ENCODE assay signal across 9 cellular contexts in the genomic region with DNA sequence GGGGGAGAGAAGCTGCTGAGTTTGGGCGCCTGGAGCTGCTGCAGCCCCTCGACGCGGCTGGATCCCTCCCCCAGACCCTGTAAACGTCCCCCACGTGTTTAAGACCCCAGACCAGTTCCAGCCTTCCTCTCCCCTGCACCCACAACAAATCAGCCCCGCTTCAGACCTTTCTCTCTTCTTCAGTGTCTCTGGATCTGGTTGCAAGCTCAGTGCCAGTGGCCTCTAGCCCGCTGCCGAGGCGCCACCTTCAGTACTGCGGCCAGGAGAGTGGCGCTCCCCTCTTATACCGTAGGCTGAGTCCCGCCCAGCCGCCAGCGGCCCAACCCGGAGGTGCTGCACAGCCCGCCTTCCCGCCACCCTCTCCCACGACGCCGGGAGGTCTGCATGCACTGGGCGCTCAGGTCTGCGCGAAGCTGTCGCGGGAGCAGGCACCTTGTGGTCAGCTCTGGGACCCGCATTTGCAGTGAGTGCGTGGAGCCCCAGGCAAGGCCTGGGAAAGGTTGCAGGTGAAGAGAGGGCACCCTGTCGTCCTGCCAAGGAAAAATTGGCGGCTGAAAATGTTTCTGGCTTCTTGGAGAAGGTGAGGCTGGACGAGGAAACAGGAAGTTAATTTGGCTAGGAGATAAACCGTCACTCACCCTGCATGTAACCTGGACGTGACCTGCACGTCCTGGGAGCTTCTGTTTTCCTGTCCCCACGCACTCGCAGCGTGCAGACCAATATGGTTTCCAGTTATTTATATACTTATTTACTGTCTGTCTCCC. TPM values are rescaled to one million over a fixed set of nuclear protein-coding genes. Genes with fewer than 3 reads are reported as not detected.
DNase-seq lines count a peak whose midpoint lies in the region; ATAC-seq, FAIRE-seq and TF ChIP-seq lines count a peak whose summit lies in the region.
"Had no signal": no experiment of that assay in that cellular context is flagged by ENCODE, and none has a peak within 500 bp of the region (broad histone marks: within the 10 kb centered on the region; RNA-seq: fewer than 3 reads in every experiment).

Gene C2CD4B (minus strand): TSS at position 257 of the 764 bp plus-strand sequence. CDS start 301 bp downstream, outside the sequence.

- CTCF ChIA-PET in GM10248 (lab: Yijun Ruan, JAX) (interaction anchor here (1.3 kb wide), 1 partner anchor 11 kb away, joined by 4 read pairs; no protein-coding TSS in a partner anchor), H1 (lab: Charles Lee; ENCODE audit: partially characterized antibody) (interaction anchor here (0.7 to 1.5 kb wide), 9 partner anchors 9 to 142 kb away, joined by 3 to 7 read pairs (median 3); no protein-coding TSS in a partner anchor)

- no peak for FAIRE-seq in H1 (lab: Jason Lieb, UNC)

- no peak within 1 kb of the TSS for H4K5ac ChIP-seq in H1 (ENCODE audit: insufficient read length, low read depth, low read length)

- intact Hi-C loops in transverse colon (cut with DNase I; ENCODE audit: low total_unique reads): no loop called here

- no peak within 1 kb of the TSS for H3K14ac ChIP-seq in H1 (ENCODE audit: insufficient read length)

- H3K27me3 ChIP-seq in H1 (replicated peaks in 1 of 4; ENCODE audit: control insufficient read depth in 3 of 4, extremely low read depth in 1 of 4, insufficient read depth in 3 of 4, low read length in 3 of 4) (peaks cover 18 to 52% (median 39%) of the 10 kb centered on the region in 4 experiments), mucosa of rectum (ENCODE audit: control insufficient read depth in 2 of 2, insufficient read depth in 2 of 2, low read length in 2 of 2) (peaks cover 0 to 6% of the 10 kb centered on the region in 2 donors), transverse colon (peaks cover 70% of the 10 kb centered on the region)

- H2BK20ac ChIP-seq in H1 (ENCODE audit: low read length): no peak within 1 kb of the TSS

- peak within 1 kb of the TSS; percentile 87; the same call in 1 of the 2 replicates for H4K8ac ChIP-seq in H1 (ENCODE audit: extremely low read depth, insufficient read depth, low read length)

- H3K4me2 ChIP-seq in H1 (ENCODE audit: insufficient read depth in 1 of 2, low read depth in 2 of 2, low read length in 2 of 2): peak within 1 kb of the TSS; percentile 82 to 86

- H3K23me2 ChIP-seq in H1 (ENCODE audit: low read depth, low read length): peaks cover 14% of the 10 kb centered on the region; the same call in 1 of the 2 replicates

- peak within 1 kb of the TSS; percentile 11 for H4K91ac ChIP-seq in H1 (replicated peaks; ENCODE audit: insufficient read length, low read length)

- H3K79me1 ChIP-seq in H1 (ENCODE audit: low read depth, low read length): no peaks in the 10 kb centered on the region

- no peak within 1 kb of the TSS for H2BK12ac ChIP-seq in H1 (ENCODE audit: low read depth, low read length)

- 23% methylated on average over 38 of the region's 38 CpGs; no CpG with 5 or more reads in 1 of the 2 experiments for WGBS in H1 (ENCODE audit: extremely low coverage in 1 of 2, insufficient coverage in 1 of 2, insufficient read length in 1 of 2, insufficient replicate concordance in 2 of 2, low coverage in 1 of 2, low lambda C conversion rate in 2 of 2, missing lambda C conversion rate in 1 of 2), 2 experiments
- 31 to 39% methylated on average over 7 to 38 of the region's 38 CpGs for WGBS in transverse colon (ENCODE audit: low coverage in 1 of 2), 2 donors

- H3K18ac ChIP-seq in H1 (ENCODE audit: extremely low read depth, low read length): no peak within 1 kb of the TSS; the same call in 1 of the 2 replicates

- H3K27ac ChIP-seq in H1 (ENCODE audit: low read depth, low read length) (no peak within 1 kb of the TSS), mucosa of rectum (ENCODE audit: low read depth in 2 of 2, low read length in 2 of 2) (no peak within 1 kb of the TSS), transverse colon (peak within 1 kb of the TSS; percentile 16 to 61 (median 34))

- TF ChIP-seq POLR2A in H1 (IDR thresholded peaks at IDR 0.05; ENCODE audit: control extremely low read depth in 1 of 2, low read depth in 2 of 2, low read length in 2 of 2) (peak; percentile 49 to 79), transverse colon (IDR thresholded peaks at IDR 0.05) (peak; percentile 72)

- H3K23ac ChIP-seq in H1 (ENCODE audit: insufficient read length): no peak within 1 kb of the TSS

- H3K4ac ChIP-seq in H1 (replicated peaks; ENCODE audit: insufficient read length, low read depth, low read length): no peak within 1 kb of the TSS

- H3K27me3 Mint-ChIP-seq in T-helper 2 cell treated with Interferon-gamma antibody and Interleukin-4, amounts not matched to agents 5 μg/mL and 100 μg/mL, for 36 hours (ENCODE audit: low read depth): peaks cover 75% of the 10 kb centered on the region

- H3K27ac Mint-ChIP-seq in T-helper 2 cell treated with Interferon-gamma antibody and Interleukin-4, amounts not matched to agents 5 μg/mL and 100 μg/mL, for 36 hours: no peak within 1 kb of the TSS

- peaks cover 6% of the 10 kb centered on the region for H3K4me1 Mint-ChIP-seq in T-helper 2 cell treated with Interferon-gamma antibody and Interleukin-4, amounts not matched to agents 5 μg/mL and 100 μg/mL, for 36 hours (ENCODE audit: low read depth)

- DNase-seq in GM10248 (ENCODE audit: extremely low spot score) (peak; percentile 10), H1 (ENCODE audit: low read depth in 1 of 2, low spot score in 2 of 2) (peak in 1 of 2 experiments; percentile 85), transverse colon (peak; percentile 72), GM19238 (ENCODE audit: insufficient read length, low spot score) (no peak)
- no peak for DNase-seq in T-helper 2 cell treated with Interferon-gamma antibody and Interleukin-4, amounts not matched to agents 5 μg/mL and 100 μg/mL, for 36 hours (ENCODE audit: low spot score)

- H3K9me3 Mint-ChIP-seq in T-helper 2 cell treated with Interferon-gamma antibody and Interleukin-4, amounts not matched to agents 5 μg/mL and 100 μg/mL, for 36 hours: no peaks in the 10 kb centered on the region

- H3K4me3 ChIP-seq in H1 (ENCODE audit: extremely low read depth in 1 of 4, insufficient read depth in 2 of 4, low read depth in 3 of 4, low read length in 4 of 4): peak within 1 kb of the TSS; percentile 28 to 61 (median 38)
- H3K4me3 ChIP-seq in mucosa of rectum (ENCODE audit: low read length in 2 of 2): peak within 1 kb of the TSS; percentile 53 to 65
- H3K4me3 ChIP-seq in transverse colon: peak within 1 kb of the TSS in 3 of 4 donors; percentile 38 to 59 (median 45)

- H3K56ac ChIP-seq in H1 (replicated peaks; ENCODE audit: insufficient read length, low read depth, low read length): no peak within 1 kb of the TSS

- no peak; a peak in 1 of 4 replicates for TF ChIP-seq RAD21 in H1 (IDR thresholded peaks at IDR 0.05 in 1 of 2, conservative IDR thresholded peaks at IDR 0.05 in 1 of 2; ENCODE audit: low read depth in 2 of 2, low read length in 2 of 2)

- in situ Hi-C loops in transverse colon (cut with MboI; ENCODE audit: low pct_ligation_motif_present in 1 of 4, low pct_unique_long_range_greater_than_20kb in 1 of 4, low sequenced_read_pairs in 3 of 4): no loop called here

- no peaks in the 10 kb centered on the region for H3K36me3 Mint-ChIP-seq in T-helper 2 cell treated with Interferon-gamma antibody and Interleukin-4, amounts not matched to agents 5 μg/mL and 100 μg/mL, for 36 hours (ENCODE audit: low read depth)

- no peaks in the 10 kb centered on the region for H3K36me3 ChIP-seq in H1 (ENCODE audit: control insufficient read depth in 2 of 4, insufficient read depth in 4 of 4, low read length in 3 of 4)
- H3K36me3 ChIP-seq in mucosa of rectum (ENCODE audit: control insufficient read depth in 2 of 2, insufficient read depth in 2 of 2, low read length in 2 of 2): no peaks in the 10 kb centered on the region
- no peaks in the 10 kb centered on the region for H3K36me3 ChIP-seq in transverse colon

- no peaks in the 10 kb centered on the region for H4K20me1 ChIP-seq in H1 (replicated peaks in 1 of 2; ENCODE audit: control insufficient read depth in 1 of 2, insufficient read depth in 2 of 2, low read length in 2 of 2)

- no peak within 1 kb of the TSS for H2AK5ac ChIP-seq in H1 (ENCODE audit: low read depth, low read length)

- H3K9ac ChIP-seq in H1 (replicated peaks in 1 of 4; ENCODE audit: extremely low read depth in 1 of 4, low read depth in 3 of 4, low read length in 3 of 4): no peak within 1 kb of the TSS
- peak within 1 kb of the TSS in 1 of 2 donors; percentile 47 for H3K9ac ChIP-seq in mucosa of rectum (ENCODE audit: low read depth in 1 of 2, low read length in 2 of 2)

- TF ChIP-seq CTCF in GM10248 (IDR thresholded peaks at IDR 0.05; ENCODE audit: control extremely low read depth, extremely low read depth, low read depth, missing control alignments): no peak
- peak in 2 of 3 experiments; percentile 0 to 1; a peak in 2 of 4 replicates for TF ChIP-seq CTCF in H1 (IDR thresholded peaks at IDR 0.05; ENCODE audit: control extremely low read depth in 1 of 3, insufficient read depth in 1 of 3, low read depth in 1 of 3, low read length in 3 of 3)
- peak in 2 of 5 experiments; percentile 9 to 19 for TF ChIP-seq CTCF in transverse colon (IDR thresholded peaks at IDR 0.05)

- H2AFZ ChIP-seq in H1 (ENCODE audit: low read length): peak within 1 kb of the TSS; percentile 63

- peaks cover 2 to 5% (median 4%) of the 10 kb centered on the region in 4 experiments; a peak in 6 of 7 replicates for H3K4me1 ChIP-seq in H1 (replicated peaks in 1 of 4; ENCODE audit: control insufficient read depth in 3 of 4, insufficient read depth in 4 of 4, low read length in 3 of 4)
- H3K4me1 ChIP-seq in mucosa of rectum (ENCODE audit: control insufficient read depth in 2 of 2, insufficient read depth in 2 of 2, low read length in 2 of 2): peaks cover 0 to 2% of the 10 kb centered on the region in 2 donors
- peaks cover 0 to 20% (median 17%) of the 10 kb centered on the region in 4 donors for H3K4me1 ChIP-seq in transverse colon

- peak within 1 kb of the TSS; percentile 78 for H3K4me3 Mint-ChIP-seq in T-helper 2 cell treated with Interferon-gamma antibody and Interleukin-4, amounts not matched to agents 5 μg/mL and 100 μg/mL, for 36 hours

- POLR2A ChIA-PET in GM10248 (lab: Yijun Ruan, JAX): no interaction called here
- POLR2A ChIA-PET in H1 (lab: Charles Lee; ENCODE audit: partially characterized antibody): interaction anchor here (0.8 to 1.4 kb wide), 7 partner anchors 12 to 130 kb away, joined by 3 to 7 read pairs (median 3); no protein-coding TSS in a partner anchor

- H2BK5ac ChIP-seq in H1 (ENCODE audit: low read depth, low read length): no peak within 1 kb of the TSS

- H3K9me3 ChIP-seq in H1 (ENCODE audit: insufficient read depth in 2 of 2, low read depth in 1 of 2, low read length in 1 of 2) (no peaks in the 10 kb centered on the region), mucosa of rectum (ENCODE audit: control insufficient read depth in 2 of 2, low read length in 2 of 2) (no peaks in the 10 kb centered on the region), transverse colon (no peaks in the 10 kb centered on the region)

- no peak for TF ChIP-seq EP300 in H1 (IDR thresholded peaks at IDR 0.05; ENCODE audit: borderline replicate concordance in 1 of 2, low read depth in 2 of 2, low read length in 2 of 2)
- no peak for TF ChIP-seq EP300 in transverse colon (IDR thresholded peaks at IDR 0.05; ENCODE audit: low read depth)

- no peak for ATAC-seq in GM21447 (IDR thresholded peaks at IDR 0.05; ENCODE audit: unreplicated experiment)
- ATAC-seq in GM18519 (IDR thresholded peaks at IDR 0.05; ENCODE audit: low FRiP score, unreplicated experiment): no peak

- H2BK15ac ChIP-seq in H1 (ENCODE audit: low read length): no peak within 1 kb of the TSS

- no peaks in the 10 kb centered on the region for H3K79me2 ChIP-seq in H1 (ENCODE audit: control insufficient read depth in 1 of 2, insufficient read depth in 2 of 2, low read length in 2 of 2)

- H2BK120ac ChIP-seq in H1 (replicated peaks; ENCODE audit: low read depth, low read length): no peak within 1 kb of the TSS

RNA-seq across cellular contexts. Expression of gene C2CD4B, which starts in this region (rescaled TPM):
- 0.40 and 0.73 TPM in 2 replicates for total RNA-seq in H1 (2021; fragmentation: NEBNext Ultra II Directional; extraction: Animal tissue kit (Norgen Biotek cat#: 25700))
- polyA plus RNA-seq in H1 (2011; rRNA removed): 0.12 and 0.41 TPM in 2 replicates
- 0.22 TPM for polyA plus RNA-seq in H1 (2011; cell fraction: cytosol; rRNA removed)
- polyA plus RNA-seq in H1 (2011; cell fraction: nucleus; rRNA removed): 0.36 TPM
- polyA plus RNA-seq in H1 (2012, experiment 1 of 2): 0.10 to 0.34 TPM (median 0.19 TPM) in 3 of 4 replicates, not detected in the other
- 0.24 TPM for polyA plus RNA-seq in H1 (2012, experiment 2 of 2)
- 0.49 TPM for polyA plus RNA-seq in H1 (2013, experiment 1 of 2)
- 0.53 TPM for polyA plus RNA-seq in H1 (2013, experiment 2 of 2)
- polyA minus RNA-seq in H1 (2011; rRNA and poly(A)+ RNA removed): 0.16 TPM in 1 of 2 replicates, not detected in the other
- polyA minus RNA-seq in H1 (2011; cell fraction: cytosol; rRNA and poly(A)+ RNA removed): not detected
- 1.6 TPM for polyA minus RNA-seq in H1 (2011; cell fraction: nucleus; rRNA and poly(A)+ RNA removed)
- 10 to 100 TPM in 1 of 4 donors, 1 to 10 TPM in 2, not detected in 1; 2.5 to 29.9 (median 2.7) TPM for total RNA-seq in transverse colon
- total RNA-seq: HT1080 had no signal

Comparison
In these comparisons a context has a peak if more than half of its experiments do, and no peak if none do; other contexts are left out.
1. DNase-seq: peak in GM10248 (single experiment) and transverse colon (single experiment); none in T-helper 2 cell treated with Interferon-gamma antibody and Interleukin-4, amounts not matched to agents 5 μg/mL and 100 μg/mL, for 36 hours (single experiment) and GM19238 (single experiment).
2. H3K27ac ChIP-seq: peak in transverse colon (4 of 4); none in H1 (single experiment) and mucosa of rectum (0 of 2).
3. Peak in every context shown above with its lines, with median percentiles within 50 percentile points of each other: H3K4me3 ChIP-seq.